In the genomic region with DNA sequence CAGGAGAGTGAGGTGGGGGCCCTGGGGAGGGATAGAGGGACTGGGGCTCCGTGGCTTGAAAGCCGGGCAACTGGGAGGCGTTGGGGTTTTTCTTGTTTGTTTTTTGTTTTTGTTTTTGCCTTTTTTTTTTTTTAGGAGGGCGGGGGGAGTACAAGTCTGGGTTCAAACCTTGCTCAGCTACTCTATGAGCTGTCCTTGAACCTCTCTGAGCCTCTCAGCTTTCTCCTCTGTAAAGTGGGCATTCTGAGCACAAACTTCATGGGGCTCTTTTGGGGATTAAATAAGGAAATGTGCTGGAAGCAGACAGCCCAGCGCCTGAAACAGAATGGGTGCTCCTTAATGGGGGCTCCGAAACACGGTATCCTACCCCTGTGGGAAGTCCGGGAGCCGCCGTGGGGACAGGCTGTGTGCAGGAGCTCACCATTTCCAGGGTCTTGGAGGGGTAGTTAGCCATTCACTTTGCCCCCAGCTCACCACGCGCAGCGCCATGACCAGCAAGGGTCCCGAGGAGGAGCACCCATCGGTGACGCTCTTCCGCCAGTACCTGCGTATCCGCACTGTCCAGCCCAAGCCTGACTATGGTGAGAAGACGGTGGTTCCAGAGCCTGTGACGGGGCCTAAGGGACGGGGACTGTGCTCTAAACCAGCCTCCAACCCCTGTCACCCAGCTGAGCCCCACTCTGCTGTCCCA, we compare ENCODE assay signal across 8 cellular contexts. TPM values are rescaled to one million over a fixed set of nuclear protein-coding genes. Genes with fewer than 3 reads are reported as not detected.
DNase-seq lines count a peak whose midpoint lies in the region; ATAC-seq and TF ChIP-seq lines count a peak whose summit lies in the region.

No MANE protein-coding gene starts in this region.

- TF ChIP-seq EP300 in esophagus muscularis mucosa (IDR thresholded peaks at IDR 0.05) (no peak), ovary (IDR thresholded peaks at IDR 0.05) (no peak)

- peak overlapping the region; percentile 99 for H3K4me3 Mint-ChIP-seq in Caco-2 (ENCODE audit: unreplicated experiment)

- H3K27me3 ChIP-seq in Caco-2 (replicated peaks; ENCODE audit: control insufficient read depth, insufficient read depth, low read length) (no peaks in the 10 kb centered on the region), SJCRH30 (no peaks in the 10 kb centered on the region), esophagus muscularis mucosa (no peaks in the 10 kb centered on the region), ovary (no peaks in the 10 kb centered on the region)

- peak overlapping the region; percentile 46 for H3K4me3 ChIP-seq in Caco-2 (ENCODE audit: low read depth, low read length)
- H3K4me3 ChIP-seq in SJCRH30: peak overlapping the region; percentile 60
- H3K4me3 ChIP-seq in esophagus muscularis mucosa: peak overlapping the region; percentile 66 to 69 (median 68)
- H3K4me3 ChIP-seq in ovary: peak overlapping the region; percentile 61

- H3K27ac ChIP-seq in SJCRH30 (peak overlapping the region; percentile 64), esophagus muscularis mucosa (replicated peaks in 1 of 4) (peak overlapping the region; percentile 92 to 97 (median 96)), ovary (peak overlapping the region; percentile 2 to 96)

- TF ChIP-seq POLR2A in esophagus muscularis mucosa (IDR thresholded peaks at IDR 0.05; ENCODE audit: low read depth) (no peak), ovary (IDR thresholded peaks at IDR 0.05) (no peak)

- H3K27me3 Mint-ChIP-seq in Caco-2 (ENCODE audit: insufficient read depth, unreplicated experiment): no peaks in the 10 kb centered on the region

- H3K27ac Mint-ChIP-seq in Caco-2 (ENCODE audit: unreplicated experiment): peak overlapping the region; percentile 86

- TF ChIP-seq CTCF in Caco-2 (IDR thresholded peaks at IDR 0.05; ENCODE audit: insufficient read depth in 1 of 2, low read depth in 1 of 2, low read length in 1 of 2, severe bottlenecking in 1 of 2, unreplicated experiment in 1 of 2) (no peak), esophagus muscularis mucosa (IDR thresholded peaks at IDR 0.05) (no peak), ovary (IDR thresholded peaks at IDR 0.05) (no peak)

- DNase-seq in Caco-2: no peak
- no peak for DNase-seq in SJCRH30
- no peak for DNase-seq in esophagus muscularis mucosa (ENCODE audit: extremely low spot score)
- DNase-seq in ovary: no peak
- no peak for DNase-seq in AG08396 (ENCODE audit: low spot score)

- POLR2A ChIA-PET in Caco-2 (lab: Charles Lee): interaction anchor here (0.5 to 2.1 kb wide), 12 partner anchors 8 to 598 kb away, joined by 3 to 30 read pairs (median 10); a partner anchor contains a TSS

- peaks cover 20% of the 10 kb centered on the region for H3K4me1 Mint-ChIP-seq in Caco-2 (ENCODE audit: low read depth, unreplicated experiment)

- no peak for ATAC-seq in GM21723 (IDR thresholded peaks at IDR 0.05; ENCODE audit: unreplicated experiment)
- no peak for ATAC-seq in HG02840 (IDR thresholded peaks at IDR 0.05; ENCODE audit: low FRiP score, unreplicated experiment)
- no peak for ATAC-seq in GM21825 (IDR thresholded peaks at IDR 0.05; ENCODE audit: unreplicated experiment)

- peaks cover 26% of the 10 kb centered on the region for H3K36me3 Mint-ChIP-seq in Caco-2 (ENCODE audit: insufficient read depth, unreplicated experiment)

- H3K9me3 ChIP-seq in Caco-2 (no peaks in the 10 kb centered on the region), SJCRH30 (replicated peaks) (no peaks in the 10 kb centered on the region), esophagus muscularis mucosa (no peaks in the 10 kb centered on the region), ovary (no peaks in the 10 kb centered on the region)

- TSS peak; percentile 95 for BruUV-seq in Caco-2 (replicated peaks; lab: Mats Ljungman, UMichigan)

- CTCF ChIA-PET in Caco-2 (lab: Charles Lee): interaction anchor here (0.6 to 2.2 kb wide), 9 partner anchors 10 to 654 kb away, joined by 3 to 51 read pairs (median 8); a partner anchor contains a TSS

- peaks cover 3% of the 10 kb centered on the region for H3K36me3 ChIP-seq in Caco-2 (ENCODE audit: control insufficient read depth, insufficient read depth, low read length)
- H3K36me3 ChIP-seq in SJCRH30: no peaks in the 10 kb centered on the region
- peaks cover 0 to 17% (median 4%) of the 10 kb centered on the region in 4 donors for H3K36me3 ChIP-seq in esophagus muscularis mucosa
- H3K36me3 ChIP-seq in ovary: no peaks in the 10 kb centered on the region

- no peaks in the 10 kb centered on the region for H3K9me3 Mint-ChIP-seq in Caco-2 (ENCODE audit: unreplicated experiment)

- H3K4me1 ChIP-seq in Caco-2: peaks cover 46% of the 10 kb centered on the region
- peaks cover 3% of the 10 kb centered on the region; the same call in 1 of the 2 replicates for H3K4me1 ChIP-seq in SJCRH30
- peaks cover 22 to 43% (median 30%) of the 10 kb centered on the region in 4 donors for H3K4me1 ChIP-seq in esophagus muscularis mucosa
- H3K4me1 ChIP-seq in ovary (ENCODE audit: insufficient read depth): peaks cover 9% of the 10 kb centered on the region

- intact Hi-C loops in Caco-2 (cut with micrococcal nuclease; ENCODE audit: unreplicated experiment) (loop anchor here (1.0 to 2.0 kb wide), 2 partner anchors 12 to 15 kb away; a partner anchor contains a TSS), esophagus muscularis mucosa (cut with DNase I) (no loop called here), ovary (cut with DNase I) (no loop called here)

- 75% methylated on average over 21 of the region's 22 CpGs for WGBS in esophagus muscularis mucosa
- 63 to 70% (median 65%) methylated on average over 22 of the region's 22 CpGs for WGBS in ovary, 3 donors

RNA-seq across cellular contexts. Expression of a gene that starts 0.4 kb away (rescaled TPM):
- total RNA-seq in Caco-2 (2022) (62.4 and 67.9 TPM in 2 replicates), esophagus muscularis mucosa (10 to 100 TPM in 3 of 4 donors, 1 to 10 TPM in 1; 10.0 to 19.2 (median 15.8) TPM), ovary (10 to 100 TPM; 13.8 to 27.4 (median 21.1) TPM)
- 24.5 and 26.2 TPM in 2 replicates for total RNA-seq in SJCRH30 (2014; rRNA removed; shearing (Covaris generic))
- 10 to 100 TPM in 1 of 2 donors, 1 to 10 TPM in 1; 8.4 to 10.2 TPM for polyA plus RNA-seq in ovary

RNA-seq across cellular contexts. Expression of a gene that starts 8.9 kb away (rescaled TPM):
- total RNA-seq in Caco-2 (2022) (14.0 and 16.3 TPM in 2 replicates), esophagus muscularis mucosa (10 to 100 TPM in 3 of 4 donors, 1 to 10 TPM in 1; 10.0 to 22.3 (median 15.8) TPM), ovary (10 to 100 TPM; 13.2 to 36.1 (median 27.4) TPM)
- total RNA-seq in SJCRH30 (2014; rRNA removed; shearing (Covaris generic)): 9.6 and 10.8 TPM in 2 replicates
- polyA plus RNA-seq in ovary: 10 to 100 TPM in 1 of 2 donors, 1 to 10 TPM in 1; 5.1 to 30.8 TPM

RNA-seq across cellular contexts. Expression of a gene that starts 9.9 kb away (rescaled TPM):
- 26.8 and 29.0 TPM in 2 replicates for total RNA-seq in Caco-2 (2022)
- 11.2 and 13.0 TPM in 2 replicates for total RNA-seq in SJCRH30 (2014; rRNA removed; shearing (Covaris generic))
- total RNA-seq in esophagus muscularis mucosa: 10 to 100 TPM; 41.8 to 49.5 (median 46.9) TPM
- 10 to 100 TPM; 37.1 to 55.7 (median 45.5) TPM for total RNA-seq in ovary
- 10 to 100 TPM; 58.4 to 70.9 TPM for polyA plus RNA-seq in ovary

RNA-seq across cellular contexts. Expression of a gene that starts 12.0 kb away (rescaled TPM):
- total RNA-seq in Caco-2 (2022) (976 and 995 TPM in 2 replicates), esophagus muscularis mucosa (1,000 to 10,000 TPM in 3 of 4 donors, 100 to 1,000 TPM in 1; 786 to 1,908 (median 1,382) TPM), ovary (1,000 to 10,000 TPM; 1,785 to 3,905 (median 1,999) TPM)
- 1,784 and 1,861 TPM in 2 replicates for total RNA-seq in SJCRH30 (2014; rRNA removed; shearing (Covaris generic))
- 1,000 to 10,000 TPM; 1,901 to 3,982 TPM for polyA plus RNA-seq in ovary

RNA-seq across cellular contexts. Expression of a gene that starts 16.5 kb away (rescaled TPM):
- total RNA-seq in Caco-2 (2022) (42.3 and 46.5 TPM in 2 replicates), esophagus muscularis mucosa (100 to 1,000 TPM in 2 of 4 donors, 10 to 100 TPM in 2; 54.4 to 378 (median 139) TPM), ovary (10 to 100 TPM; 36.9 to 83.3 (median 49.0) TPM)
- 178 and 186 TPM in 2 replicates for total RNA-seq in SJCRH30 (2014; rRNA removed; shearing (Covaris generic))
- polyA plus RNA-seq in ovary: 10 to 100 TPM in 1 of 2 donors, 1 to 10 TPM in 1; 4.5 to 28.7 TPM
